In the genomic region with DNA sequence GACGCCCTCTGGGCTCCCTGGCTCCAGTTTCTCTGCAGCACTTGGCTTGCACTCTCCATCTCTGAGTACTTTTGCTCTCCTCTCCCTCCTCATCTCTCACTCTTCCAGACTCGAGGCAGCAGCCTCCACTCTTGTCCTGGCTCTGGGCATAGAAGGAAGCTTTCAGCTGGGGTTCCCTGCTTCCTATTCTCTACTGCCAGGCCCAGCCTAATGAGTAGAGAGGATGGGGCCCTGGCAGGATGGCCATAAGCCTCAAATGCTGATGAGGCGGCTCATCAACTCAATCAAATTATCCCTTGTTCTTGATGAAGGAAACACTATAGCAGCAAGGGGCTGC, we compare ENCODE assay signal across 21 cellular contexts. TPM values are rescaled to one million over a fixed set of nuclear protein-coding genes. Genes with fewer than 3 reads are reported as not detected.
"Had no signal": no experiment of that assay in that cellular context is flagged by ENCODE, and none has a peak within 500 bp of the region (broad histone marks: within the 10 kb centered on the region; RNA-seq: fewer than 3 reads in every experiment).

No MANE protein-coding gene starts in this region.

- H3K27ac ChIP-seq: ovary, skin epidermis had no signal

- H3K4me3 Mint-ChIP-seq: activated CD4-positive, alpha-beta memory T cell treated with anti-CD3 and anti-CD28 coated beads for 36 hours; activated CD4-positive, alpha-beta T cell treated with anti-CD3 and anti-CD28 coated beads for 36 hours; activated CD8-positive, alpha-beta memory T cell treated with anti-CD3 and anti-CD28 coated beads, Interleukin-2, amount 10 ng/mL, durations not matched to agents 7 days and 5 days; activated T-cell treated with anti-CD3 and anti-CD28 coated beads, Interleukin-2, amount 50 U/mL, for 24 hours; T-cell had no signal

- H3K36me3 Mint-ChIP-seq: activated CD4-positive, alpha-beta memory T cell treated with anti-CD3 and anti-CD28 coated beads for 36 hours; activated CD8-positive, alpha-beta memory T cell treated with anti-CD3 and anti-CD28 coated beads, Interleukin-2, amount 10 ng/mL, durations not matched to agents 7 days and 5 days; activated naive CD4-positive, alpha-beta T cell treated with anti-CD3 and anti-CD28 coated beads, Interleukin-2, amount 50 U/mL, for 72 hours; T-cell had no signal

- H3K27me3 ChIP-seq: ovary had no signal

- H3K27ac Mint-ChIP-seq: activated CD4-positive, alpha-beta memory T cell treated with anti-CD3 and anti-CD28 coated beads for 36 hours; activated CD4-positive, alpha-beta T cell treated with anti-CD3 and anti-CD28 coated beads for 36 hours; activated CD8-positive, alpha-beta memory T cell treated with anti-CD3 and anti-CD28 coated beads, Interleukin-2, amount 10 ng/mL, durations not matched to agents 7 days and 5 days; activated T-cell treated with anti-CD3 and anti-CD28 coated beads, Interleukin-2, amount 50 U/mL, for 24 hours; T-cell had no signal

- ATAC-seq: activated CD4-positive, alpha-beta T cell treated with anti-CD3 and anti-CD28 coated beads for 36 hours; activated CD8-positive, alpha-beta memory T cell treated with anti-CD3 and anti-CD28 coated beads, Interleukin-2, amount 10 ng/mL, durations not matched to agents 7 days and 5 days; activated naive CD4-positive, alpha-beta T cell treated with anti-CD3 and anti-CD28 coated beads, Interleukin-2, amount 50 U/mL, for 72 hours; left ventricle myocardium superior; stimulated activated naive CD8-positive, alpha-beta T cell treated with anti-CD3 and anti-CD28 coated beads, Interleukin-15, Interleukin-2, amounts not matched to agents 100 U/mL and 50 U/mL, for 24 hours; T-cell had no signal

- H3K4me3 ChIP-seq: ovary, skin epidermis had no signal

- DNase-seq: activated CD4-positive, alpha-beta memory T cell treated with anti-CD3 and anti-CD28 coated beads for 36 hours; activated CD4-positive, alpha-beta T cell treated with anti-CD3 and anti-CD28 coated beads for 36 hours; activated CD8-positive, alpha-beta memory T cell treated with anti-CD3 and anti-CD28 coated beads, Interleukin-2, amount 10 ng/mL, durations not matched to agents 7 days and 5 days; activated effector memory CD4-positive, alpha-beta T cell treated with anti-CD3 and anti-CD28 coated beads, Interleukin-2, amount 50 U/mL, for 16 hours; activated T-cell treated with anti-CD3 and anti-CD28 coated beads, Interleukin-2, amount 50 U/mL, for 24 hours; cortex of kidney; effector CD4-positive, alpha-beta T cell; foreskin fibroblast; glutamatergic neuron; kidney glomerular epithelial cell; left ventricle myocardium superior; mesenchymal stem cell; retina; stimulated activated CD4-positive, alpha-beta T cell treated with anti-CD3 and anti-CD28 coated beads, Interleukin-4, amount 100 ng/mL, for 4 hours; stimulated activated CD8-positive, alpha-beta memory T cell treated with anti-CD3 and anti-CD28 coated beads, Interleukin-4, amount 100 ng/mL, for 48 hours; stimulated activated naive CD8-positive, alpha-beta T cell treated with anti-CD3 and anti-CD28 coated beads, Interleukin-15, Interleukin-2, amounts not matched to agents 100 U/mL and 50 U/mL, for 24 hours; T1000 had no signal

- H3K36me3 ChIP-seq: ovary had no signal

- H3K9me3 Mint-ChIP-seq: activated CD4-positive, alpha-beta memory T cell treated with anti-CD3 and anti-CD28 coated beads for 36 hours; activated naive CD4-positive, alpha-beta T cell treated with anti-CD3 and anti-CD28 coated beads, Interleukin-2, amount 50 U/mL, for 72 hours; activated T-cell treated with anti-CD3 and anti-CD28 coated beads, Interleukin-2, amount 50 U/mL, for 24 hours; T-cell had no signal

- H3K9me3 ChIP-seq: ovary had no signal

RNA-seq across cellular contexts. Expression of a gene that starts 55.8 kb away (rescaled TPM):
- total RNA-seq: left ventricle myocardium superior had no signal
